8 cellular contexts compared by ENCODE assay signal in the genomic region with DNA sequence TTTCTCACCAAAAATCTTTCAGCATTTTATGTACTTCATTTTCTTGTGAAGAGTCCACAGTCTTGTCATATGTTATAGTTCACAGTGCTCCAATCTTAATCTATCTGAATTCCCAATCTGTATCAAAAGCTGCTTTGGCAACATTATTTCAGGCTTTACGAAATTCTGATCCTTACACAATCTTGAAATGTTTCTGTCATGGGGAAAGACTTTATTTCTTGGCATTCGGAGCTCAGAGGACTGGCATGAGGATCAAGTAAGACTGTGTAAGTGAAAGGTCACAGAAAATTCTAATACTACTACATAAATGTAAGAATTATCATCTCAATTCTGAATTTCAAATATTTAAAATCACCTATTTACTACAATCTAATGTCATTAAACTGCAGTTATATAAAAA. TPM values are rescaled to one million over a fixed set of nuclear protein-coding genes. Genes with fewer than 3 reads are reported as not detected.
DNase-seq lines count a peak whose midpoint lies in the region; TF ChIP-seq lines count a peak whose summit lies in the region.

No MANE protein-coding gene starts in this region.

- no peak for TF ChIP-seq CTCF in Calu3 (IDR thresholded peaks at IDR 0.05; ENCODE audit: unreplicated experiment)
- TF ChIP-seq CTCF in NB4 (IDR thresholded peaks at IDR 0.05; ENCODE audit: low read depth, low read length) = no peak
- TF ChIP-seq CTCF in dorsolateral prefrontal cortex (IDR thresholded peaks at IDR 0.05 in 54 of 56, conservative IDR thresholded peaks at IDR 0.05 in 2 of 56; ENCODE audit: low read depth in 1 of 56, partially characterized antibody in 56 of 56) = no peak
- no peak for TF ChIP-seq CTCF in osteoblast (IDR thresholded peaks at IDR 0.05; ENCODE audit: extremely low read depth, low read depth, low read length)

- no peak overlapping the region for H3K27ac ChIP-seq in dorsolateral prefrontal cortex
- H3K27ac ChIP-seq in osteoblast (ENCODE audit: low read depth, low read length) = peak overlapping the region; percentile 74

- DNase-seq in Calu3 (no peak), NB4 (ENCODE audit: low read depth) (peak; percentile 16), dorsolateral prefrontal cortex (no peak), osteoblast (ENCODE audit: insufficient read length, low spot score, missing footprints) (peak; percentile 30), islet precursor cell (no peak), NCI-H1092 (lab: John Stamatoyannopoulos, UW) (no peak), C1 segment of cervical spinal cord (lab: John Stamatoyannopoulos, UW) (no peak), NCI-H748 (lab: John Stamatoyannopoulos, UW; ENCODE audit: unreplicated experiment) (no peak)

- H3K4me3 ChIP-seq in NB4 (ENCODE audit: low read depth, low read length) = peak overlapping the region; percentile 96
- peak overlapping the region in 39 of 59 donors; percentile 3 to 100 (median 93) for H3K4me3 ChIP-seq in dorsolateral prefrontal cortex
- H3K4me3 ChIP-seq in osteoblast (ENCODE audit: insufficient read depth, low read length) = peak overlapping the region; percentile 37

- H3K4me1 ChIP-seq in osteoblast (ENCODE audit: insufficient read depth, low read length) = peaks cover 10% of the 10 kb centered on the region

- TF ChIP-seq POLR2A in NB4 (IDR thresholded peaks at IDR 0.05; ENCODE audit: extremely low read depth, insufficient read length) = no peak

- no peaks in the 10 kb centered on the region for H3K9me3 Mint-ChIP-seq in Calu3 (ENCODE audit: low read depth, unreplicated experiment)

- H3K4me3 Mint-ChIP-seq in Calu3 (ENCODE audit: low read depth, unreplicated experiment) = peak overlapping the region; percentile 92

- H3K9me3 ChIP-seq in osteoblast (ENCODE audit: low read depth, low read length) = no peaks in the 10 kb centered on the region

- CTCF ChIA-PET in Calu3 (lab: Charles Lee) = interaction anchor here (1.4 kb wide), 1 partner anchor 23 kb away, joined by 3 read pairs; no protein-coding TSS in a partner anchor

- intact Hi-C loops in Calu3 (cut with micrococcal nuclease; ENCODE audit: unreplicated experiment) = loop anchor here (1.0 to 10.0 kb wide), 2 partner anchors 9 to 217 kb away; partner anchors contain the start of gene FUBP1
- intact Hi-C loops in dorsolateral prefrontal cortex (cut with DNase I) = loop anchor here in 1 of 2 donors (2.0 kb wide), 2 partner anchors 21 to 75 kb away; partner anchors contain the start of genes MIGA1 and ZZZ3

- BruUV-seq in Calu3 (replicated peaks; lab: Mats Ljungman, UMichigan) = no TSS peak

- no peaks in the 10 kb centered on the region for H3K27me3 ChIP-seq in dorsolateral prefrontal cortex
- no peaks in the 10 kb centered on the region for H3K27me3 ChIP-seq in osteoblast (ENCODE audit: insufficient read depth, low read length)

- peaks cover 40% of the 10 kb centered on the region for H4K20me1 ChIP-seq in osteoblast (ENCODE audit: insufficient read depth, low read length)

- peak overlapping the region; percentile 72 for H3K27ac Mint-ChIP-seq in Calu3 (ENCODE audit: unreplicated experiment)

- H3K4me1 Mint-ChIP-seq in Calu3 (ENCODE audit: low read depth, unreplicated experiment) = peaks cover 32% of the 10 kb centered on the region

- H3K36me3 ChIP-seq in osteoblast (ENCODE audit: insufficient read depth, low read length) = no peaks in the 10 kb centered on the region

- H3K79me2 ChIP-seq in osteoblast (ENCODE audit: insufficient read depth, low read length) = peaks cover 70% of the 10 kb centered on the region

- no peaks in the 10 kb centered on the region for H3K27me3 Mint-ChIP-seq in Calu3 (ENCODE audit: unreplicated experiment)

- H3K4me2 ChIP-seq in osteoblast (ENCODE audit: insufficient read depth, low read length) = peak overlapping the region; percentile 85

- H2AFZ ChIP-seq in osteoblast (ENCODE audit: low read length) = no peak overlapping the region

- H3K36me3 Mint-ChIP-seq in Calu3 (ENCODE audit: insufficient read depth, unreplicated experiment) = peaks cover 22% of the 10 kb centered on the region

RNA-seq across cellular contexts. Expression of gene USP33, which starts 2.0 kb away (rescaled TPM):
- total RNA-seq in Calu3 (2022) (52.9 and 61.7 TPM in 2 replicates), dorsolateral prefrontal cortex (100 to 1,000 TPM in 114 of 120 experiments, 10 to 100 TPM in 6; 66.3 to 161 (median 125) TPM), osteoblast (89.8 and 101 TPM in 2 replicates)

RNA-seq across cellular contexts. Expression of gene MIGA1, which starts 21.8 kb away (rescaled TPM):
- total RNA-seq in Calu3 (2022) (18.8 and 19.1 TPM in 2 replicates), dorsolateral prefrontal cortex (10 to 100 TPM; 33.7 to 74.8 (median 59.0) TPM), osteoblast (13.8 and 15.9 TPM in 2 replicates)

Comparison
In these comparisons a context has a peak if more than half of its experiments do, and no peak if none do; other contexts are left out.
1. DNase-seq: peak in NB4 (single experiment) and osteoblast (single experiment); none in Calu3 (single experiment), dorsolateral prefrontal cortex (0 of 10), islet precursor cell (single experiment), NCI-H1092 (single experiment), C1 segment of cervical spinal cord (0 of 14) and NCI-H748 (single experiment).
2. H3K4me3 ChIP-seq: peak in every context shown above with its lines; median percentile 96 in NB4; 93 in dorsolateral prefrontal cortex; 37 in osteoblast.